Comparison of ENCODE assay signal across 13 cellular contexts in genomic region chr10:34801066-34801738, GRCh38. TPM values are rescaled to one million over a fixed set of nuclear protein-coding genes. Genes with fewer than 3 reads are reported as not detected.
DNase-seq lines count a peak whose midpoint lies in the region; ATAC-seq and TF ChIP-seq lines count a peak whose summit lies in the region.
"Had no signal": no experiment of that assay in that cellular context is flagged by ENCODE, and none has a peak within 500 bp of the region (broad histone marks: within the 10 kb centered on the region; RNA-seq: fewer than 3 reads in every experiment).

No MANE protein-coding gene starts in this region.

- peaks cover 11% of the 10 kb centered on the region for H3K36me3 Mint-ChIP-seq in progenitor cell of endocrine pancreas (ENCODE audit: insufficient read depth)
- no peaks in the 10 kb centered on the region for H3K36me3 Mint-ChIP-seq in activated CD8-positive, alpha-beta T cell treated with anti-CD3 and anti-CD28 coated beads, Interleukin-2, amount 10 ng/mL, durations not matched to agents 7 days and 5 days (ENCODE audit: low read depth)
- H3K36me3 Mint-ChIP-seq: activated naive CD4-positive, alpha-beta T cell treated with anti-CD3 and anti-CD28 coated beads, Interleukin-2, amount 50 U/mL, for 72 hours had no signal

- POLR2A ChIA-PET in activated CD8-positive, alpha-beta T cell treated with anti-CD3 and anti-CD28 coated beads, Interleukin-2, amount 10 ng/mL, durations not matched to agents 7 days and 5 days (lab: Charles Lee), result no interaction called here

- no peak overlapping the region for H3K4me3 Mint-ChIP-seq in progenitor cell of endocrine pancreas (ENCODE audit: low read depth)
- no peak overlapping the region for H3K4me3 Mint-ChIP-seq in activated CD8-positive, alpha-beta T cell treated with anti-CD3 and anti-CD28 coated beads, Interleukin-2, amount 10 ng/mL, durations not matched to agents 7 days and 5 days
- H3K4me3 Mint-ChIP-seq: dendritic cell treated with granulocyte-macrophage colony-stimulating factor and Interleukin-4, amounts not matched to agents 40 ng/mL and 50 ng/mL, for 4 days had no signal

- no peaks in the 10 kb centered on the region for H3K27me3 Mint-ChIP-seq in progenitor cell of endocrine pancreas
- no peaks in the 10 kb centered on the region for H3K27me3 Mint-ChIP-seq in activated CD8-positive, alpha-beta T cell treated with anti-CD3 and anti-CD28 coated beads, Interleukin-2, amount 10 ng/mL, durations not matched to agents 7 days and 5 days (ENCODE audit: low read depth)

- H3K27ac Mint-ChIP-seq in progenitor cell of endocrine pancreas, result peak overlapping the region; percentile 8
- no peak overlapping the region for H3K27ac Mint-ChIP-seq in activated CD8-positive, alpha-beta T cell treated with anti-CD3 and anti-CD28 coated beads, Interleukin-2, amount 10 ng/mL, durations not matched to agents 7 days and 5 days
- H3K27ac Mint-ChIP-seq: dendritic cell treated with granulocyte-macrophage colony-stimulating factor and Interleukin-4, amounts not matched to agents 40 ng/mL and 50 ng/mL, for 4 days had no signal

- peaks cover 22% of the 10 kb centered on the region for H3K4me1 Mint-ChIP-seq in progenitor cell of endocrine pancreas (ENCODE audit: low read depth)
- no peaks in the 10 kb centered on the region for H3K4me1 Mint-ChIP-seq in activated CD8-positive, alpha-beta T cell treated with anti-CD3 and anti-CD28 coated beads, Interleukin-2, amount 10 ng/mL, durations not matched to agents 7 days and 5 days (ENCODE audit: low read depth)

- DNase-seq in NCI-H226 (peak; percentile 86), dermis microvascular lymphatic vessel endothelial cell (ENCODE audit: low read depth in 2 of 2) (peak; percentile 41 to 44), iris pigment epithelial cell (ENCODE audit: low read depth) (peak; percentile 50), progenitor cell of endocrine pancreas (ENCODE audit: low spot score, unreplicated experiment) (no peak), SHP77 treated with DMSO at 0.1 percent for 48 hours (lab: John Stamatoyannopoulos, UW) (no peak), GM10266 (ENCODE audit: extremely low spot score) (no peak)
- DNase-seq in activated CD8-positive, alpha-beta T cell treated with anti-CD3 and anti-CD28 coated beads, Interleukin-2, amount 10 ng/mL, durations not matched to agents 7 days and 5 days, result no peak
- DNase-seq: MV-4-11, NCI-H2171, SK-N-SH had no signal

- CTCF ChIA-PET in activated CD8-positive, alpha-beta T cell treated with anti-CD3 and anti-CD28 coated beads, Interleukin-2, amount 10 ng/mL, durations not matched to agents 7 days and 5 days (lab: Charles Lee), result no interaction called here

- no peak for TF ChIP-seq CTCF in progenitor cell of endocrine pancreas (IDR thresholded peaks at IDR 0.05; ENCODE audit: unreplicated experiment)
- no peak for TF ChIP-seq CTCF in GM10266 (IDR thresholded peaks at IDR 0.05; ENCODE audit: control insufficient read depth, insufficient read depth, low read depth, missing control alignments)

- ATAC-seq in activated CD8-positive, alpha-beta T cell treated with anti-CD3 and anti-CD28 coated beads, Interleukin-2, amount 10 ng/mL, durations not matched to agents 7 days and 5 days, result no peak
- no peak for ATAC-seq in GM19452 (IDR thresholded peaks at IDR 0.05; ENCODE audit: unreplicated experiment)
- ATAC-seq: activated naive CD4-positive, alpha-beta T cell treated with anti-CD3 and anti-CD28 coated beads, Interleukin-2, amount 50 U/mL, for 72 hours had no signal

- H3K9me3 Mint-ChIP-seq in progenitor cell of endocrine pancreas (ENCODE audit: low read depth), result no peaks in the 10 kb centered on the region
- no peaks in the 10 kb centered on the region for H3K9me3 Mint-ChIP-seq in activated CD8-positive, alpha-beta T cell treated with anti-CD3 and anti-CD28 coated beads, Interleukin-2, amount 10 ng/mL, durations not matched to agents 7 days and 5 days (ENCODE audit: insufficient read depth)
- H3K9me3 Mint-ChIP-seq: activated naive CD4-positive, alpha-beta T cell treated with anti-CD3 and anti-CD28 coated beads, Interleukin-2, amount 50 U/mL, for 72 hours; dendritic cell treated with granulocyte-macrophage colony-stimulating factor and Interleukin-4, amounts not matched to agents 40 ng/mL and 50 ng/mL, for 4 days had no signal

RNA-seq across cellular contexts. Expression of gene PARD3, which starts 13.9 kb away (rescaled TPM):
- total RNA-seq in dermis microvascular lymphatic vessel endothelial cell (22.6 and 37.4 TPM in 2 replicates), progenitor cell of endocrine pancreas (78.7 and 85.3 TPM in 2 replicates)
- under 1 TPM; 0.63 to 0.68 TPM for total RNA-seq in activated CD8-positive, alpha-beta T cell treated with anti-CD3 and anti-CD28 coated beads, Interleukin-2, amount 10 ng/mL, durations not matched to agents 7 days and 5 days

Comparison
In these comparisons a context has a peak if more than half of its experiments do, and no peak if none do; other contexts are left out.
1. DNase-seq: peak in NCI-H226 (single experiment), dermis microvascular lymphatic vessel endothelial cell (2 of 2) and iris pigment epithelial cell (single experiment); none in progenitor cell of endocrine pancreas (single experiment), SHP77 treated with DMSO at 0.1 percent for 48 hours (single experiment), activated CD8-positive, alpha-beta T cell treated with anti-CD3 and anti-CD28 coated beads, Interleukin-2, amount 10 ng/mL, durations not matched to agents 7 days and 5 days (single experiment) and GM10266 (single experiment).
2. RNA of gene PARD3, which starts 13.9 kb away (total RNA-seq): 78.7 to 85.3 TPM in progenitor cell of endocrine pancreas and 22.6 to 37.4 TPM in dermis microvascular lymphatic vessel endothelial cell; 0.63 to 0.68 TPM in activated CD8-positive, alpha-beta T cell treated with anti-CD3 and anti-CD28 coated beads, Interleukin-2, amount 10 ng/mL, durations not matched to agents 7 days and 5 days; every median in the first group is over 10 times any median in the second.